ENCODE assay signal across 1 cellular context in the genomic region with DNA sequence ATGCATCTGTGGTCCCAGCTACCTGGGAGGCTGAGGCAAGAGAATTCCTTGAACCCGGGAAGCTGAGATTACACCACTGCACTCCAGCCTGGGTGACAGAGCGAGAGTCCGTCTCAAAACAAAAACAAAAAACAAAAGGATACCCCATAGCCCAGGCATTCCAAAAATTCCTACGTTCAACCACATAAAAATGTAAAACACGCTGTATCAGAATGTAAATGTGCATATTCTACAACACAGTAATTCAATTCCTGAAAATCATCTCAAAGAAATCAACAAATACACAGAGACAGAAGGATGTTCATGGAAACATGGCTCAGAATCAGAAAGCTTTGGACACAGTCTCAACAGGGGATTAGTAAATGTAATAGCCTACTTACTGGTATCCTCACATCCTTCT.
TF ChIP-seq lines count a peak whose summit lies in the region.

No MANE protein-coding gene starts in this region.

TF ChIP-seq in GM23338, 12 proteins besides CTCF, POLR2A, EP300 and RAD21:
- TF ChIP-seq EZH2phosphoT487 (IDR thresholded peaks at IDR 0.05; ENCODE audit: unreplicated experiment), result no peak
- TF ChIP-seq EZH2 (IDR thresholded peaks at IDR 0.05; ENCODE audit: low read depth, unreplicated experiment), result no peak
- no peak for TF ChIP-seq ZNF114 (CRISPR knock-in tag; IDR thresholded peaks at IDR 0.05)
- no peak for TF ChIP-seq ZNF331 (CRISPR knock-in tag; IDR thresholded peaks at IDR 0.05; ENCODE audit: low read depth)
